ENCODE assay signal across 25 cellular contexts in genomic region chr4:122911588-122911987, GRCh38.
"Had no signal": no experiment of that assay in that cellular context is flagged by ENCODE, and none has a peak within 500 bp of the region (broad histone marks: within the 10 kb centered on the region; RNA-seq: fewer than 3 reads in every experiment).

No MANE protein-coding gene starts in this region.

- ATAC-seq: activated CD8-positive, alpha-beta memory T cell treated with anti-CD3 and anti-CD28 coated beads, Interleukin-2, amount 10 ng/mL, durations not matched to agents 7 days and 5 days; Panc1; Right ventricle myocardium inferior; WTC11 had no signal

- H3K27ac Mint-ChIP-seq: activated CD8-positive, alpha-beta memory T cell treated with anti-CD3 and anti-CD28 coated beads, Interleukin-2, amount 10 ng/mL, durations not matched to agents 7 days and 5 days; activated naive CD4-positive, alpha-beta T cell treated with anti-CD3 and anti-CD28 coated beads, Interleukin-2, amount 50 U/mL, for 24 hours; activated T-cell treated with anti-CD3 and anti-CD28 coated beads, Interleukin-2, amount 50 U/mL, for 24 hours; activated T-helper 1 cell treated with anti-CD3 and anti-CD28 coated beads, Interleukin-12 subunit alpha, Interleukin-12 subunit beta, Interleukin-2, Interleukin-4 antibody, amounts not matched to agents 30 ng/mL and 10 ng/mL and 1 ng/mL, durations not matched to agents 14 hours and 24 hours and 36 hours; brain; WTC11 had no signal

- H3K4me3 Mint-ChIP-seq: activated CD8-positive, alpha-beta memory T cell treated with anti-CD3 and anti-CD28 coated beads, Interleukin-2, amount 10 ng/mL, durations not matched to agents 7 days and 5 days; activated naive CD4-positive, alpha-beta T cell treated with anti-CD3 and anti-CD28 coated beads, Interleukin-2, amount 50 U/mL, for 24 hours; activated T-cell treated with anti-CD3 and anti-CD28 coated beads, Interleukin-2, amount 50 U/mL, for 24 hours; activated T-helper 1 cell treated with anti-CD3 and anti-CD28 coated beads, Interleukin-12 subunit alpha, Interleukin-12 subunit beta, Interleukin-2, Interleukin-4 antibody, amounts not matched to agents 30 ng/mL and 10 ng/mL and 1 ng/mL, durations not matched to agents 14 hours and 24 hours and 36 hours; brain; central memory CD8-positive, alpha-beta T cell; WTC11 had no signal

- H3K36me3 Mint-ChIP-seq: WTC11 had no signal

- H3K9me3 Mint-ChIP-seq: activated naive CD4-positive, alpha-beta T cell treated with anti-CD3 and anti-CD28 coated beads, Interleukin-2, amount 50 U/mL, for 24 hours; activated T-cell treated with anti-CD3 and anti-CD28 coated beads, Interleukin-2, amount 50 U/mL, for 24 hours; activated T-helper 1 cell treated with anti-CD3 and anti-CD28 coated beads, Interleukin-12 subunit alpha, Interleukin-12 subunit beta, Interleukin-2, Interleukin-4 antibody, amounts not matched to agents 30 ng/mL and 10 ng/mL and 1 ng/mL, durations not matched to agents 14 hours and 24 hours and 36 hours; brain; central memory CD8-positive, alpha-beta T cell; WTC11 had no signal

- H3K4me1 Mint-ChIP-seq: activated naive CD4-positive, alpha-beta T cell treated with anti-CD3 and anti-CD28 coated beads, Interleukin-2, amount 50 U/mL, for 24 hours; brain; central memory CD8-positive, alpha-beta T cell had no signal

- DNase-seq: activated CD4-positive, alpha-beta T cell treated with anti-CD3 and anti-CD28 coated beads for 48 hours; activated CD4-positive, alpha-beta T cell treated with anti-CD3 and anti-CD28 coated beads, Interleukin-2, amount 50 U/mL, for 48 hours; activated CD4-positive, CD25-positive, alpha-beta regulatory T cell treated with anti-CD3 and anti-CD28 coated beads, Interleukin-2, amount 50 U/mL, for 72 hours; activated CD8-positive, alpha-beta memory T cell treated with anti-CD3 and anti-CD28 coated beads, Interleukin-2, amount 10 ng/mL, durations not matched to agents 7 days and 5 days; activated effector memory CD4-positive, alpha-beta T cell treated with Interleukin-2 at 50 U/mL for 16 hours; activated naive CD4-positive, alpha-beta T cell; activated T-cell treated with anti-CD3 and anti-CD28 coated beads, Interleukin-2, amount 50 U/mL, for 24 hours; amniotic stem cell; Kasumi-1; NCI-H1092 treated with DMSO at 0.1 percent for 48 hours; NCI-H1694 treated with DMSO at 0.1 percent for 48 hours; NCI-H2029 treated with DMSO at 0.1 percent for 48 hours; NCI-H345; NCI-H510A; NCI-H526 treated with DMSO at 0.1 percent for 48 hours; NCI-H82; RPMI8226; T-helper 9 cell had no signal

- H3K27me3 Mint-ChIP-seq: activated CD8-positive, alpha-beta memory T cell treated with anti-CD3 and anti-CD28 coated beads, Interleukin-2, amount 10 ng/mL, durations not matched to agents 7 days and 5 days; activated naive CD4-positive, alpha-beta T cell treated with anti-CD3 and anti-CD28 coated beads, Interleukin-2, amount 50 U/mL, for 24 hours; activated T-cell treated with anti-CD3 and anti-CD28 coated beads, Interleukin-2, amount 50 U/mL, for 24 hours; brain; central memory CD8-positive, alpha-beta T cell had no signal
